In the genomic region with DNA sequence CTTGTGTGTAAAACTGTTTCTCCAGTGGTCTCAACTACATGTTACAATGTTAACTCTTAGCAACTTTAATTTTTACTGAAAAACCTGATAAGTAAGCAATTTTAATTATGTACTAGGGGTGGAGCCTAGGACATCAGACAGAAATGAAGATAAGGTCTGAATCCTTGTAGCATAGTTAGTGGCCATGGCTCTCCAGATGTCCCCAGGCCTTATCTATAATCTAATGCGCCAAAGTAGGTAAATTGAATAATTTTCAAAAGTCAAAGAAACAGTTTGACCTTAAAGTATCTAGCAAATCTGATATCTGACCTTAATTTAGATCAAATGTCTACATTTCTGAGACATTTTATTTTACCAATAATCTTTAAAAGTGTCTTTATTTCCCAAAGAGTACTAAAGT, we compare ENCODE assay signal across 35 cellular contexts. TPM values are rescaled to one million over a fixed set of nuclear protein-coding genes. Genes with fewer than 3 reads are reported as not detected.
A peak's percentile ranks its signal among the peaks of the same experiment; 100 is the strongest.
DNase-seq lines count a peak whose midpoint lies in the region; ATAC-seq, FAIRE-seq and TF ChIP-seq lines count a peak whose summit lies in the region.
"Had no signal": no experiment of that assay in that cellular context is flagged by ENCODE, and none has a peak within 500 bp of the region (broad histone marks: within the 10 kb centered on the region; RNA-seq: fewer than 3 reads in every experiment).

No MANE protein-coding gene starts in this region.

- H3K27ac ChIP-seq in SK-N-MC (peak overlapping the region; percentile 84; the same call in 1 of the 2 replicates), SK-N-SH (ENCODE audit: low read depth in 2 of 2, low read length in 1 of 2) (peak overlapping the region in 1 of 2 experiments; percentile 75; a peak in 2 of 4 replicates), HepG2 (ENCODE audit: extremely low read length, insufficient read depth, low read length) (no peak overlapping the region)
- H3K27ac ChIP-seq: 22Rv1; A549; BLaER1; BLaER1 treated with 17β-estradiol and CSF1 and Interleukin-3, amounts not matched to agents 10 nM and 100 nM; C4-2B had no signal

- H3K27me3 ChIP-seq in SK-N-SH (ENCODE audit: insufficient read depth): no peaks in the 10 kb centered on the region
- H3K27me3 ChIP-seq in HepG2 (ENCODE audit: control insufficient read depth in 1 of 2, insufficient read depth in 2 of 2, low read length in 2 of 2): no peaks in the 10 kb centered on the region
- H3K27me3 ChIP-seq: BE2C, BLaER1 had no signal

- no peak overlapping the region for H2AFZ ChIP-seq in SK-N-SH (ENCODE audit: low read depth)
- H2AFZ ChIP-seq in HepG2 (ENCODE audit: low read length): no peak overlapping the region

- POLR2A ChIA-PET in SK-N-SH (lab: Yijun Ruan, JAX) (no interaction called here), HepG2 (lab: Yijun Ruan, JAX) (no interaction called here)

- no peaks in the 10 kb centered on the region for H4K20me1 ChIP-seq in SK-N-SH (ENCODE audit: insufficient read depth)
- no peaks in the 10 kb centered on the region for H4K20me1 ChIP-seq in HepG2 (ENCODE audit: insufficient read depth, low read length)
- H4K20me1 ChIP-seq: BLaER1; BLaER1 treated with 17β-estradiol and CSF1 and Interleukin-3, amounts not matched to agents 10 nM and 100 nM had no signal

- TF ChIP-seq CTCF in SK-N-SH (IDR thresholded peaks at IDR 0.05) (no peak), HepG2 (CRISPR knock-in tag; IDR thresholded peaks at IDR 0.05) (no peak)

- TF ChIP-seq POLR2A in HepG2 (IDR thresholded peaks at IDR 0.05; ENCODE audit: insufficient read depth in 1 of 2, low read depth in 2 of 2, low read length in 2 of 2): no peak

- H3K4me1 ChIP-seq in SK-N-SH (ENCODE audit: control insufficient read depth in 1 of 2, insufficient read depth in 2 of 2, low read depth in 1 of 2, low read length in 1 of 2) (peaks cover 0 to 14% of the 10 kb centered on the region in 2 experiments; a peak in 2 of 4 replicates), HepG2 (ENCODE audit: insufficient read depth, low read length) (0 out of 2 replicates have a peak, but pooled peaks cover under 1% of the 10 kb centered on the region)
- H3K4me1 ChIP-seq: A549, BLaER1, Caco-2 had no signal

- intact Hi-C loops in HepG2 (cut with micrococcal nuclease; ENCODE audit: unreplicated experiment): no loop called here

- in situ Hi-C loops in HepG2 (cut with HindIII; ENCODE audit: extremely low pct_ligation_motif_present, low pct_unique_long_range_greater_than_20kb): no loop called here

- H3K79me2 ChIP-seq in SK-N-SH (ENCODE audit: insufficient read depth) (peaks cover under 1% of the 10 kb centered on the region; the same call in 1 of the 2 replicates), HepG2 (ENCODE audit: insufficient read depth, low read length) (no peaks in the 10 kb centered on the region)

- peak overlapping the region; percentile 4 for H3K9ac ChIP-seq in SK-N-MC (ENCODE audit: insufficient read length)
- H3K9ac ChIP-seq in SK-N-SH: no peak overlapping the region
- H3K9ac ChIP-seq in HepG2 (ENCODE audit: insufficient read depth, low read depth, low read length): no peak overlapping the region
- H3K9ac ChIP-seq: BLaER1; BLaER1 treated with 17β-estradiol and CSF1 and Interleukin-3, amounts not matched to agents 10 nM and 100 nM had no signal

- H3K9me3 ChIP-seq in SK-N-MC (ENCODE audit: low read depth, low read length) (no peaks in the 10 kb centered on the region), SK-N-SH (no peaks in the 10 kb centered on the region), HepG2 (ENCODE audit: low read length) (no peaks in the 10 kb centered on the region)
- H3K9me3 ChIP-seq: A549, BE2C, Caco-2 had no signal

- 94% methylated on average over 1 of the region's 1 CpG for WGBS in SK-N-SH (ENCODE audit: low lambda C conversion rate)
- 100% methylated on average over 1 of the region's 1 CpG for WGBS in HepG2 (ENCODE audit: low lambda C conversion rate)

- H3K4me3 ChIP-seq in SK-N-MC: no peak overlapping the region
- no peak overlapping the region for H3K4me3 ChIP-seq in SK-N-SH (ENCODE audit: low read depth in 2 of 2, low read length in 1 of 2)
- no peak overlapping the region for H3K4me3 ChIP-seq in HepG2 (replicated peaks in 1 of 3; ENCODE audit: insufficient read depth in 1 of 3, low read depth in 2 of 3, low read length in 3 of 3)
- H3K4me3 ChIP-seq: A549; BLaER1; BLaER1 treated with 17β-estradiol and CSF1 and Interleukin-3, amounts not matched to agents 10 nM and 100 nM had no signal

- H3K36me3 ChIP-seq in SK-N-MC (ENCODE audit: insufficient read depth, low read length) (peaks cover 22% of the 10 kb centered on the region), SK-N-SH (replicated peaks in 1 of 2; ENCODE audit: control insufficient read depth in 1 of 2, insufficient read depth in 2 of 2, low read length in 1 of 2) (peaks cover 12 to 16% of the 10 kb centered on the region in 2 experiments), HepG2 (replicated peaks in 1 of 2; ENCODE audit: control insufficient read depth in 1 of 2, insufficient read depth in 2 of 2, low read length in 2 of 2) (no peaks in the 10 kb centered on the region)
- H3K36me3 ChIP-seq: BE2C had no signal

- peak in 1 of 2 experiments; percentile 65; a peak in 1 of 4 replicates for TF ChIP-seq EP300 in SK-N-SH (IDR thresholded peaks at IDR 0.05; ENCODE audit: borderline replicate concordance in 1 of 2, low read depth in 1 of 2, low read length in 1 of 2)
- TF ChIP-seq EP300 in HepG2 (IDR thresholded peaks at IDR 0.05; ENCODE audit: low read depth in 2 of 2, low read length in 2 of 2): no peak
- TF ChIP-seq EP300 in HepG2 (CRISPR knock-in tag; IDR thresholded peaks at IDR 0.05; ENCODE audit: borderline replicate concordance): no peak

- TF ChIP-seq RAD21 in SK-N-SH (IDR thresholded peaks at IDR 0.05; ENCODE audit: low read length) (no peak), HepG2 (CRISPR knock-in tag; IDR thresholded peaks at IDR 0.05) (no peak)

- ATAC-seq in SK-N-SH treated with all-trans-retinoic acid at 6 μM for 48 hours (no peak), GM21526 (IDR thresholded peaks at IDR 0.05; ENCODE audit: low FRiP score, unreplicated experiment) (no peak), HepG2 (no peak), GM19035 (IDR thresholded peaks at IDR 0.05; ENCODE audit: unreplicated experiment) (no peak)
- ATAC-seq: A549; CD8-positive, alpha-beta T cell had no signal

- FAIRE-seq in HepG2 (lab: Jason Lieb, UNC): no peak
- FAIRE-seq: A204.1, A549, D721Med had no signal

- H3K9me2 ChIP-seq in SK-N-SH: no peaks in the 10 kb centered on the region

- DNase-seq in SK-N-DZ (ENCODE audit: low spot score) (peak; percentile 54), SK-N-MC (ENCODE audit: low read depth, low spot score) (no peak), SK-N-SH (no peak), HepG2 (ENCODE audit: low spot score) (no peak), NCI-H1105 (lab: John Stamatoyannopoulos, UW) (no peak)
- DNase-seq: 8988T; ACHN; AML-193; BE2C; C1 segment of cervical spinal cord; Caco-2; Calu3; CD4-positive, alpha-beta memory T cell; CD4-positive, alpha-beta T cell; CD4-positive, CD25-positive, alpha-beta regulatory T cell; CD8-positive, alpha-beta memory T cell; COR-L47; DMS 273 treated with DMSO at 0.1 percent for 48 hours; DMS153; DMS53; DMS79; DMS79 treated with DMSO at 0.1 percent for 48 hours; DND-41; EL had no signal

- no peaks in the 10 kb centered on the region for H3F3A ChIP-seq in SK-N-SH (replicated peaks; ENCODE audit: insufficient read depth)

- no TSS peak for BruUV-seq in HepG2 (replicated peaks; lab: Mats Ljungman, UMichigan)

- CTCF ChIA-PET in SK-N-SH (lab: Yijun Ruan, JAX) (interaction anchor here (0.9 to 1.4 kb wide), 2 partner anchors 75 to 129 kb away, joined by 4 to 5 read pairs; no protein-coding TSS in a partner anchor), HepG2 (lab: Yijun Ruan, JAX; ENCODE audit: low intra/inter-chr PET ratio, low total read pairs) (no interaction called here)

- H3K4me2 ChIP-seq in SK-N-SH: no peak overlapping the region
- H3K4me2 ChIP-seq in HepG2 (ENCODE audit: low read depth, low read length): no peak overlapping the region
- H3K4me2 ChIP-seq: A549, BLaER1 had no signal

TF ChIP-seq in SK-N-SH, 30 proteins besides CTCF, POLR2A, EP300 and RAD21 (continues in another document):
- TF ChIP-seq CHD2 (IDR thresholded peaks at IDR 0.05; ENCODE audit: low read length, partially characterized antibody): peak; percentile 46

TF ChIP-seq in HepG2, 621 proteins besides CTCF, POLR2A, EP300 and RAD21 (continues in another document):
- TF ChIP-seq SETDB1 (CRISPR knock-in tag; IDR thresholded peaks at IDR 0.05; ENCODE audit: borderline replicate concordance) (no peak), ZMYM4 (CRISPR knock-in tag; IDR thresholded peaks at IDR 0.05) (no peak), ZFP36 (IDR thresholded peaks at IDR 0.05; ENCODE audit: borderline replicate concordance, low read depth, low read length, partially characterized antibody) (no peak), NFKBIZ (CRISPR knock-in tag; IDR thresholded peaks at IDR 0.05) (no peak)

RNA-seq across cellular contexts. Expression of a gene that starts 8.2 kb away (rescaled TPM):
- polyA plus RNA-seq in SK-N-DZ (2014; cell fraction: cytosol; rRNA removed): 143 and 154 TPM in 2 replicates
- polyA plus RNA-seq in SK-N-DZ (2014; cell fraction: nucleus; rRNA removed): 65.3 and 73.3 TPM in 2 replicates
- polyA plus RNA-seq in SK-N-SH (2012; rRNA removed): 38.1 and 45.2 TPM in 2 replicates
- polyA plus RNA-seq in SK-N-SH (2012; cell fraction: cytosol; rRNA removed): 52.0 and 54.8 TPM in 2 replicates
- 17.9 and 18.3 TPM in 2 replicates for polyA plus RNA-seq in SK-N-SH (2012; cell fraction: nucleus; rRNA removed)
- total RNA-seq in HepG2 (2016; rRNA removed; fragmentation: Illumina TruSeq; extraction: Trizol): 60.5 and 62.4 TPM in 2 replicates
- total RNA-seq in HepG2 (2016; cell fraction: cytosol; rRNA removed; fragmentation: Illumina TruSeq; extraction: Trizol; ENCODE audit: low read depth): 11.1 and 11.7 TPM in 2 replicates
- total RNA-seq in HepG2 (2016; cell fraction: insoluble cytoplasmic fraction; rRNA removed; fragmentation: Illumina TruSeq; extraction: Trizol): 62.2 and 63.0 TPM in 2 replicates
- total RNA-seq in HepG2 (2016; cell fraction: membrane; rRNA removed; fragmentation: Illumina TruSeq; extraction: Trizol): 35.0 and 37.6 TPM in 2 replicates
- 29.3 and 33.3 TPM in 2 replicates for total RNA-seq in HepG2 (2016; cell fraction: nucleus; rRNA removed; fragmentation: Illumina TruSeq; extraction: Trizol)
- 26.0 and 28.4 TPM in 2 replicates for polyA plus RNA-seq in HepG2 (2011; rRNA removed)
- polyA plus RNA-seq in HepG2 (2011; cell fraction: cytosol; rRNA removed): 28.8 and 31.3 TPM in 2 replicates
- polyA plus RNA-seq in HepG2 (2011; cell fraction: nucleus; rRNA removed): 9.3 and 9.9 TPM in 2 replicates
- polyA plus RNA-seq in HepG2 (2012): 40.7 and 43.6 TPM in 2 replicates
- polyA plus RNA-seq in HepG2 (2016; cell fraction: cytosol; fragmentation: Illumina TruSeq; extraction: Trizol; ENCODE audit: low read depth): 9.6 and 9.9 TPM in 2 replicates
- 85.1 and 85.2 TPM in 2 replicates for polyA plus RNA-seq in HepG2 (2016; cell fraction: insoluble cytoplasmic fraction; fragmentation: Illumina TruSeq; extraction: Trizol; ENCODE audit: low read depth)
- 27.9 and 30.4 TPM in 2 replicates for polyA plus RNA-seq in HepG2 (2016; cell fraction: membrane; fragmentation: Illumina TruSeq; extraction: Trizol; ENCODE audit: low read depth)
- 55.9 and 56.3 TPM in 2 replicates for polyA plus RNA-seq in HepG2 (2016; cell fraction: nucleus; fragmentation: Illumina TruSeq; extraction: Trizol; ENCODE audit: insufficient read depth, low read depth)
- 7.2 and 10.5 TPM in 2 replicates for polyA minus RNA-seq in HepG2 (2011; rRNA and poly(A)+ RNA removed; ENCODE audit: low replicate concordance)
- polyA minus RNA-seq in HepG2 (2011; cell fraction: cytosol; rRNA and poly(A)+ RNA removed): 18.7 and 19.4 TPM in 2 replicates
- polyA minus RNA-seq in HepG2 (2011; cell fraction: nucleus; rRNA and poly(A)+ RNA removed): 8.4 and 9.0 TPM in 2 replicates
